1 cellular context compared by ENCODE assay signal in the genomic region with DNA sequence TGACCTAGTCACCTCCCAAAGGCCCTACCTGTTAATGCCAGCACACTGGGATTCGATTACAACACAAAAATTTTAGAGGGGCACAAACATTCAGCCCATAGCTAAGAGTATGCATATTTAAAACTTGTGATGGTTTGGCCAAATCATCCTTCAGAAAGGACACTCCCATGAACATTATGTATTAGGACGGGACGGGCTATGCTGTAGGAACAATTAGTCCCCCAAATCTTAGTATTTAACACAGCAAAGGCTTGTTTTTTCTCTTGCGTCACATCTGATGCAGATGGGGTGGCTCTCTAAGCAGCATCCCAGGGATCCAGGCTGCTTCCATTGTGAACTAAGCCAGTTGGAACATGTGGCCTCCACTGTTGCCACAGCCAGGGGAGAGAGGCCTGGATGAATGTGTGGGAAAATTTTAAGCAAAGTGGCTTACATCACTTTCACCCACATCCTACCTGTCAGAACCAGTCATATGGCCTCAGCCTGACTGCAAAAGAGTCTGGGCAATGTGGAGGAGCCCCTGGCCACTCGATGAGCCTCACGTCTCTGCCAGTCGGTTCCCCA.
TF ChIP-seq lines count a peak whose summit lies in the region.

No MANE protein-coding gene starts in this region.

TF ChIP-seq in GM23338, 12 proteins besides CTCF, POLR2A, EP300 and RAD21:
- TF ChIP-seq, protein P1, sequence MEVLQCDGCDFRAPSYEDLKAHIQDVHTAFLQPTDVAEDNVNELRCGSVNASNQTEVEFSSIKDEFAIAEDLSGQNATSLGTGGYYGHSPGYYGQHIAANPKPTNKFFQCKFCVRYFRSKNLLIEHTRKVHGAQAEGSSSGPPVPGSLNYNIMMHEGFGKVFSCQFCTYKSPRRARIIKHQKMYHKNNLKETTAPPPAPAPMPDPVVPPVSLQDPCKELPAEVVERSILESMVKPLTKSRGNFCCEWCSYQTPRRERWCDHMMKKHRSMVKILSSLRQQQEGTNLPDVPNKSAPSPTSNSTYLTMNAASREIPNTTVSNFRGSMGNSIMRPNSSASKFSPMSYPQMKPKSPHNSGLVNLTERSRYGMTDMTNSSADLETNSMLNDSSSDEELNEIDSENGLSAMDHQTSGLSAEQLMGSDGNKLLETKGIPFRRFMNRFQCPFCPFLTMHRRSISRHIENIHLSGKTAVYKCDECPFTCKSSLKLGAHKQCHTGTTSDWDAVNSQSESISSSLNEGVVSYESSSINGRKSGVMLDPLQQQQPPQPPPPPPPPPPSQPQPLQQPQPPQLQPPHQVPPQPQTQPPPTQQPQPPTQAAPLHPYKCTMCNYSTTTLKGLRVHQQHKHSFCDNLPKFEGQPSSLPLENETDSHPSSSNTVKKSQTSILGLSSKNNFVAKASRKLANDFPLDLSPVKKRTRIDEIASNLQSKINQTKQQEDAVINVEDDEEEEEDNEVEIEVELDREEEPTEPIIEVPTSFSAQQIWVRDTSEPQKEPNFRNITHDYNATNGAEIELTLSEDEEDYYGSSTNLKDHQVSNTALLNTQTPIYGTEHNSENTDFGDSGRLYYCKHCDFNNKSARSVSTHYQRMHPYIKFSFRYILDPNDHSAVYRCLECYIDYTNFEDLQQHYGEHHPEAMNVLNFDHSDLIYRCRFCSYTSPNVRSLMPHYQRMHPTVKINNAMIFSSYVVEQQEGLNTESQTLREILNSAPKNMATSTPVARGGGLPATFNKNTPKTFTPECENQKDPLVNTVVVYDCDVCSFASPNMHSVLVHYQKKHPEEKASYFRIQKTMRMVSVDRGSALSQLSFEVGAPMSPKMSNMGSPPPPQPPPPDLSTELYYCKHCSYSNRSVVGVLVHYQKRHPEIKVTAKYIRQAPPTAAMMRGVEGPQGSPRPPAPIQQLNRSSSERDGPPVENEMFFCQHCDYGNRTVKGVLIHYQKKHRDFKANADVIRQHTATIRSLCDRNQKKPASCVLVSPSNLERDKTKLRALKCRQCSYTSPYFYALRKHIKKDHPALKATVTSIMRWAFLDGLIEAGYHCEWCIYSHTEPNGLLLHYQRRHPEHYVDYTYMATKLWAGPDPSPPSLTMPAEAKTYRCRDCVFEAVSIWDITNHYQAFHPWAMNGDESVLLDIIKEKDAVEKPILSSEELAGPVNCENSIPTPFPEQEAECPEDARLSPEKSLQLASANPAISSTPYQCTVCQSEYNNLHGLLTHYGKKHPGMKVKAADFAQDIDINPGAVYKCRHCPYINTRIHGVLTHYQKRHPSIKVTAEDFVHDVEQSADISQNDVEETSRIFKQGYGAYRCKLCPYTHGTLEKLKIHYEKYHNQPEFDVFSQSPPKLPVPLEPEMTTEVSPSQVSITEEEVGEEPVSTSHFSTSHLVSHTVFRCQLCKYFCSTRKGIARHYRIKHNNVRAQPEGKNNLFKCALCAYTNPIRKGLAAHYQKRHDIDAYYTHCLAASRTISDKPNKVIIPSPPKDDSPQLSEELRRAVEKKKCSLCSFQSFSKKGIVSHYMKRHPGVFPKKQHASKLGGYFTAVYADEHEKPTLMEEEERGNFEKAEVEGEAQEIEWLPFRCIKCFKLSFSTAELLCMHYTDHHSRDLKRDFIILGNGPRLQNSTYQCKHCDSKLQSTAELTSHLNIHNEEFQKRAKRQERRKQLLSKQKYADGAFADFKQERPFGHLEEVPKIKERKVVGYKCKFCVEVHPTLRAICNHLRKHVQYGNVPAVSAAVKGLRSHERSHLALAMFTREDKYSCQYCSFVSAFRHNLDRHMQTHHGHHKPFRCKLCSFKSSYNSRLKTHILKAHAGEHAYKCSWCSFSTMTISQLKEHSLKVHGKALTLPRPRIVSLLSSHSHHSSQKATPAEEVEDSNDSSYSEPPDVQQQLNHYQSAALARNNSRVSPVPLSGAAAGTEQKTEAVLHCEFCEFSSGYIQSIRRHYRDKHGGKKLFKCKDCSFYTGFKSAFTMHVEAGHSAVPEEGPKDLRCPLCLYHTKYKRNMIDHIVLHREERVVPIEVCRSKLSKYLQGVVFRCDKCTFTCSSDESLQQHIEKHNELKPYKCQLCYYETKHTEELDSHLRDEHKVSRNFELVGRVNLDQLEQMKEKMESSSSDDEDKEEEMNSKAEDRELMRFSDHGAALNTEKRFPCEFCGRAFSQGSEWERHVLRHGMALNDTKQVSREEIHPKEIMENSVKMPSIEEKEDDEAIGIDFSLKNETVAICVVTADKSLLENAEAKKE (CRISPR knock-in tag; IDR thresholded peaks at IDR 0.05) = no peak
- TF ChIP-seq, protein P2, sequence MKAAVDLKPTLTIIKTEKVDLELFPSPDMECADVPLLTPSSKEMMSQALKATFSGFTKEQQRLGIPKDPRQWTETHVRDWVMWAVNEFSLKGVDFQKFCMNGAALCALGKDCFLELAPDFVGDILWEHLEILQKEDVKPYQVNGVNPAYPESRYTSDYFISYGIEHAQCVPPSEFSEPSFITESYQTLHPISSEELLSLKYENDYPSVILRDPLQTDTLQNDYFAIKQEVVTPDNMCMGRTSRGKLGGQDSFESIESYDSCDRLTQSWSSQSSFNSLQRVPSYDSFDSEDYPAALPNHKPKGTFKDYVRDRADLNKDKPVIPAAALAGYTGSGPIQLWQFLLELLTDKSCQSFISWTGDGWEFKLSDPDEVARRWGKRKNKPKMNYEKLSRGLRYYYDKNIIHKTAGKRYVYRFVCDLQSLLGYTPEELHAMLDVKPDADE (IDR thresholded peaks at IDR 0.05) = no peak
- TF ChIP-seq EZH2phosphoT487 (IDR thresholded peaks at IDR 0.05; ENCODE audit: unreplicated experiment) (no peak), ZNF331 (CRISPR knock-in tag; IDR thresholded peaks at IDR 0.05; ENCODE audit: low read depth) (no peak), CREB1 (CRISPR knock-in tag; IDR thresholded peaks at IDR 0.05; ENCODE audit: low read depth) (no peak), NANOG (IDR thresholded peaks at IDR 0.05; ENCODE audit: borderline replicate concordance) (no peak)
- TF ChIP-seq, protein P3, sequence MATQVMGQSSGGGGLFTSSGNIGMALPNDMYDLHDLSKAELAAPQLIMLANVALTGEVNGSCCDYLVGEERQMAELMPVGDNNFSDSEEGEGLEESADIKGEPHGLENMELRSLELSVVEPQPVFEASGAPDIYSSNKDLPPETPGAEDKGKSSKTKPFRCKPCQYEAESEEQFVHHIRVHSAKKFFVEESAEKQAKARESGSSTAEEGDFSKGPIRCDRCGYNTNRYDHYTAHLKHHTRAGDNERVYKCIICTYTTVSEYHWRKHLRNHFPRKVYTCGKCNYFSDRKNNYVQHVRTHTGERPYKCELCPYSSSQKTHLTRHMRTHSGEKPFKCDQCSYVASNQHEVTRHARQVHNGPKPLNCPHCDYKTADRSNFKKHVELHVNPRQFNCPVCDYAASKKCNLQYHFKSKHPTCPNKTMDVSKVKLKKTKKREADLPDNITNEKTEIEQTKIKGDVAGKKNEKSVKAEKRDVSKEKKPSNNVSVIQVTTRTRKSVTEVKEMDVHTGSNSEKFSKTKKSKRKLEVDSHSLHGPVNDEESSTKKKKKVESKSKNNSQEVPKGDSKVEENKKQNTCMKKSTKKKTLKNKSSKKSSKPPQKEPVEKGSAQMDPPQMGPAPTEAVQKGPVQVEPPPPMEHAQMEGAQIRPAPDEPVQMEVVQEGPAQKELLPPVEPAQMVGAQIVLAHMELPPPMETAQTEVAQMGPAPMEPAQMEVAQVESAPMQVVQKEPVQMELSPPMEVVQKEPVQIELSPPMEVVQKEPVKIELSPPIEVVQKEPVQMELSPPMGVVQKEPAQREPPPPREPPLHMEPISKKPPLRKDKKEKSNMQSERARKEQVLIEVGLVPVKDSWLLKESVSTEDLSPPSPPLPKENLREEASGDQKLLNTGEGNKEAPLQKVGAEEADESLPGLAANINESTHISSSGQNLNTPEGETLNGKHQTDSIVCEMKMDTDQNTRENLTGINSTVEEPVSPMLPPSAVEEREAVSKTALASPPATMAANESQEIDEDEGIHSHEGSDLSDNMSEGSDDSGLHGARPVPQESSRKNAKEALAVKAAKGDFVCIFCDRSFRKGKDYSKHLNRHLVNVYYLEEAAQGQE (IDR thresholded peaks at IDR 0.05; ENCODE audit: unreplicated experiment) = no peak
